13 cellular contexts compared by ENCODE assay signal in genomic region chr1:10599194-10599861, GRCh38.
DNase-seq lines count a peak whose midpoint lies in the region; ATAC-seq, FAIRE-seq and TF ChIP-seq lines count a peak whose summit lies in the region.
"Had no signal": no experiment of that assay in that cellular context is flagged by ENCODE, and none has a peak within 500 bp of the region (broad histone marks: within the 10 kb centered on the region; RNA-seq: fewer than 3 reads in every experiment).

No MANE protein-coding gene starts in this region.

- peak overlapping the region; percentile 40 for H3K9ac ChIP-seq in mammary epithelial cell (ENCODE audit: insufficient read depth, low read length)
- H3K9ac ChIP-seq in liver (ENCODE audit: low read depth in 1 of 2, low read length in 2 of 2), result no peak overlapping the region

- intact Hi-C loops in mammary epithelial cell (cut with micrococcal nuclease), result loop anchor here (2.0 kb wide), 2 partner anchors 35 to 69 kb away; no protein-coding TSS in a partner anchor

- TF ChIP-seq POLR2A in A549 (IDR thresholded peaks at IDR 0.05; ENCODE audit: low read length), result no peak

- DNase-seq in A549 (ENCODE audit: low read depth in 1 of 2, low spot score in 1 of 2), result peak; percentile 63 to 81
- peak; percentile 32 for DNase-seq in HuH-7 (ENCODE audit: low spot score)
- peak; percentile 89 for DNase-seq in mammary epithelial cell
- no peak for DNase-seq in cortex of kidney (lab: John Stamatoyannopoulos, UW)
- no peak for DNase-seq in activated T-cell treated with anti-CD3 and anti-CD28 coated beads, Interleukin-2, amount 50 U/mL, for 4 hours
- no peak for DNase-seq in activated CD4-positive, alpha-beta T cell treated with anti-CD3 and anti-CD28 coated beads for 48 hours
- DNase-seq in NCI-H774 (lab: John Stamatoyannopoulos, UW), result no peak
- DNase-seq: activated CD8-positive, alpha-beta memory T cell treated with anti-CD3 and anti-CD28 coated beads for 24 hours; NCI-H1092; NCI-H526; stimulated activated naive CD4-positive, alpha-beta T cell had no signal

- no peaks in the 10 kb centered on the region for H3K9me3 Mint-ChIP-seq in activated T-cell treated with anti-CD3 and anti-CD28 coated beads, Interleukin-2, amount 50 U/mL, for 4 hours

- TF ChIP-seq CTCF in A549 (IDR thresholded peaks at IDR 0.05) (no peak), mammary epithelial cell (conservative IDR thresholded peaks at IDR 0.05 in 1 of 2, IDR thresholded peaks at IDR 0.05 in 1 of 2; ENCODE audit: extremely low read depth in 1 of 2, insufficient read depth in 1 of 2, low read depth in 1 of 2, low read length in 2 of 2) (no peak), liver (IDR thresholded peaks at IDR 0.05; ENCODE audit: low read depth, low read length, missing input control) (peak; percentile 3)

- H3K4me3 Mint-ChIP-seq in activated T-cell treated with anti-CD3 and anti-CD28 coated beads, Interleukin-2, amount 50 U/mL, for 4 hours, result no peak overlapping the region

- peak in 1 of 2 experiments; percentile 40; a peak in 2 of 5 replicates for TF ChIP-seq EP300 in A549 (IDR thresholded peaks at IDR 0.05)

- H3K4me1 Mint-ChIP-seq in activated T-cell treated with anti-CD3 and anti-CD28 coated beads, Interleukin-2, amount 50 U/mL, for 4 hours (ENCODE audit: low read depth), result no peaks in the 10 kb centered on the region

- H3K27me3 ChIP-seq in mammary epithelial cell (ENCODE audit: insufficient read depth, low read length) (no peaks in the 10 kb centered on the region), liver (ENCODE audit: control insufficient read depth in 4 of 4, insufficient read depth in 4 of 4, low read length in 3 of 4) (no peaks in the 10 kb centered on the region)

- H3K36me3 ChIP-seq in mammary epithelial cell (ENCODE audit: insufficient read depth, low read length) (no peaks in the 10 kb centered on the region), liver (ENCODE audit: control insufficient read depth in 4 of 4, insufficient read depth in 3 of 4, low read depth in 1 of 4, low read length in 3 of 4) (no peaks in the 10 kb centered on the region)

- no peaks in the 10 kb centered on the region for H3K9me3 ChIP-seq in A549
- H3K9me3 ChIP-seq in mammary epithelial cell (replicated peaks; ENCODE audit: insufficient read depth, low read length), result no peaks in the 10 kb centered on the region
- no peaks in the 10 kb centered on the region for H3K9me3 ChIP-seq in liver (ENCODE audit: control insufficient read depth in 4 of 4, low read length in 3 of 4)

- in situ Hi-C loops in mammary epithelial cell (cut with MboI; ENCODE audit: low sequenced_read_pairs in 2 of 2), result no loop called here

- dilution Hi-C loops in mammary epithelial cell (cut with HindIII; ENCODE audit: low sequenced_read_pairs), result no loop called here

- POLR2A ChIA-PET in A549 (lab: Yijun Ruan, JAX), result no interaction called here

- TF ChIP-seq RAD21 in A549 (conservative IDR thresholded peaks at IDR 0.05 in 1 of 2, IDR thresholded peaks at IDR 0.05 in 1 of 2) (no peak), liver (IDR thresholded peaks at IDR 0.05) (no peak)

- CTCF ChIA-PET in A549 (lab: Yijun Ruan, JAX), result interaction anchor here (1.0 kb wide), 3 partner anchors 13 to 92 kb away, joined by 3 read pairs; no protein-coding TSS in a partner anchor
- CTCF ChIA-PET in mammary epithelial cell (lab: Charles Lee; ENCODE audit: low non-redundant PET), result no interaction called here

- H3K36me3 Mint-ChIP-seq in activated T-cell treated with anti-CD3 and anti-CD28 coated beads, Interleukin-2, amount 50 U/mL, for 4 hours (ENCODE audit: insufficient read depth), result peaks cover 13% of the 10 kb centered on the region

- H3K4me3 ChIP-seq in A549 (peak overlapping the region; percentile 20; the same call in 2 of the 3 replicates), mammary epithelial cell (replicated peaks in 1 of 3; ENCODE audit: insufficient read depth in 1 of 3, low read depth in 2 of 3, low read length in 3 of 3) (no peak overlapping the region), liver (ENCODE audit: low read depth in 1 of 3, low read length in 3 of 3) (no peak overlapping the region)

- H3K4me1 ChIP-seq in A549, result peaks cover 59% of the 10 kb centered on the region
- H3K4me1 ChIP-seq in mammary epithelial cell (ENCODE audit: insufficient read depth, low read length), result peaks cover 16% of the 10 kb centered on the region
- peaks cover 9 to 32% (median 21%) of the 10 kb centered on the region in 4 donors for H3K4me1 ChIP-seq in liver (ENCODE audit: control insufficient read depth in 4 of 4, insufficient read depth in 4 of 4, low read length in 3 of 4)

- H3K79me2 ChIP-seq in mammary epithelial cell (ENCODE audit: insufficient read depth, low read length), result no peaks in the 10 kb centered on the region

- H3K4me2 ChIP-seq in A549, result peak overlapping the region; percentile 79
- H3K4me2 ChIP-seq in mammary epithelial cell (ENCODE audit: insufficient read depth, low read depth, low read length), result peak overlapping the region; percentile 49

- no peaks in the 10 kb centered on the region for H4K20me1 ChIP-seq in mammary epithelial cell (ENCODE audit: insufficient read depth, low read length)

- H3K27ac ChIP-seq in A549 (peak overlapping the region; percentile 88 to 92), mammary epithelial cell (ENCODE audit: insufficient read depth, low read depth, low read length) (peak overlapping the region; percentile 84), liver (ENCODE audit: low read depth in 1 of 2, low read length in 2 of 2) (peak overlapping the region; percentile 83 to 86)

- TSS peak; percentile 75 for BruUV-seq in mammary epithelial cell (replicated peaks; lab: Mats Ljungman, UMichigan)

- ATAC-seq in A549, result peak; percentile 85 to 91
- no peak for ATAC-seq in activated T-cell treated with anti-CD3 and anti-CD28 coated beads, Interleukin-2, amount 50 U/mL, for 4 hours

- WGBS in A549 (ENCODE audit: missing lambda C conversion rate), result 5% methylated on average over 6 of the region's 6 CpGs
- WGBS in mammary epithelial cell (ENCODE audit: low coverage, missing lambda C conversion rate), result 52% methylated on average over 6 of the region's 6 CpGs
- 33% methylated on average over 6 of the region's 6 CpGs for WGBS in liver

- peak overlapping the region; percentile 6 for H2AFZ ChIP-seq in mammary epithelial cell (ENCODE audit: low read depth, low read length)

- FAIRE-seq in A549 (lab: Jason Lieb, UNC), result no peak
- FAIRE-seq: A204.1 had no signal

- no peaks in the 10 kb centered on the region for H3K27me3 Mint-ChIP-seq in activated T-cell treated with anti-CD3 and anti-CD28 coated beads, Interleukin-2, amount 50 U/mL, for 4 hours (ENCODE audit: low read depth)

TF ChIP-seq in A549, 52 proteins besides CTCF, POLR2A, EP300 and RAD21 (continues in another document):
- TF ChIP-seq GATA3 (IDR thresholded peaks at IDR 0.05; ENCODE audit: borderline replicate concordance) (no peak; the same call in 1 of the 2 replicates), MYC (IDR thresholded peaks at IDR 0.05; ENCODE audit: borderline replicate concordance, low read length) (no peak), CHD4 (IDR thresholded peaks at IDR 0.05; ENCODE audit: borderline replicate concordance) (no peak), MAX (IDR thresholded peaks at IDR 0.05) (peak; percentile 51; the same call in 1 of the 2 replicates), RARB (CRISPR knock-in tag; IDR thresholded peaks at IDR 0.05) (no peak), CBX8 (IDR thresholded peaks at IDR 0.05) (no peak), HDAC2 (IDR thresholded peaks at IDR 0.05) (no peak), TFCP2L1 (CRISPR knock-in tag; IDR thresholded peaks at IDR 0.05) (no peak), E2F6 (IDR thresholded peaks at IDR 0.05; ENCODE audit: borderline replicate concordance, low read depth) (peak; percentile 67), ZSCAN20 (CRISPR knock-in tag; IDR thresholded peaks at IDR 0.05) (no peak), POLR2AphosphoS2 (conservative IDR thresholded peaks at IDR 0.05; ENCODE audit: low read length) (no peak), FOXS1 (CRISPR knock-in tag; IDR thresholded peaks at IDR 0.05) (no peak; the same call in 1 of the 2 replicates), HOXA7 (CRISPR knock-in tag; IDR thresholded peaks at IDR 0.05) (no peak)

TF ChIP-seq in liver, 16 proteins besides CTCF, POLR2A, EP300 and RAD21 (continues in another document):
- peak; percentile 76 to 79 for TF ChIP-seq JUND (IDR thresholded peaks at IDR 0.05)
- TF ChIP-seq ZBTB33 (IDR thresholded peaks at IDR 0.05), result no peak
- TF ChIP-seq FOXA2 (IDR thresholded peaks at IDR 0.05), result peak; percentile 33
- TF ChIP-seq YY1 (IDR thresholded peaks at IDR 0.05), result peak; percentile 81
- TF ChIP-seq FOXA1 (IDR thresholded peaks at IDR 0.05), result no peak
- TF ChIP-seq GABPA (IDR thresholded peaks at IDR 0.05 in 1 of 2, conservative IDR thresholded peaks at IDR 0.05 in 1 of 2), result no peak
- TF ChIP-seq TAF1 (conservative IDR thresholded peaks at IDR 0.05), result no peak
- TF ChIP-seq ATF3 (IDR thresholded peaks at IDR 0.05), result no peak
- TF ChIP-seq HNF4A (conservative IDR thresholded peaks at IDR 0.05), result peak; percentile 78 to 83
- TF ChIP-seq NR2F2 (IDR thresholded peaks at IDR 0.05), result no peak
- TF ChIP-seq MAX (IDR thresholded peaks at IDR 0.05), result peak; percentile 43
- TF ChIP-seq SP1 (IDR thresholded peaks at IDR 0.05), result peak; percentile 45
- no peak for TF ChIP-seq HNF4G (IDR thresholded peaks at IDR 0.05)

Comparison
In these comparisons a context has a peak if more than half of its experiments do, and no peak if none do; other contexts are left out.
1. ATAC-seq: peak in A549 (2 of 2); none in activated T-cell treated with anti-CD3 and anti-CD28 coated beads, Interleukin-2, amount 50 U/mL, for 4 hours (0 of 2).
2. DNase-seq: peak in A549 (2 of 2), HuH-7 (single experiment) and mammary epithelial cell (single experiment); none in cortex of kidney (single experiment), activated T-cell treated with anti-CD3 and anti-CD28 coated beads, Interleukin-2, amount 50 U/mL, for 4 hours (single experiment), activated CD4-positive, alpha-beta T cell treated with anti-CD3 and anti-CD28 coated beads for 48 hours (single experiment) and NCI-H774 (single experiment).
3. Peak in every context shown above with its lines, with median percentiles within 50 percentile points of each other: H3K27ac ChIP-seq.